ENCODE assay signal across 9 cellular contexts in the genomic region with DNA sequence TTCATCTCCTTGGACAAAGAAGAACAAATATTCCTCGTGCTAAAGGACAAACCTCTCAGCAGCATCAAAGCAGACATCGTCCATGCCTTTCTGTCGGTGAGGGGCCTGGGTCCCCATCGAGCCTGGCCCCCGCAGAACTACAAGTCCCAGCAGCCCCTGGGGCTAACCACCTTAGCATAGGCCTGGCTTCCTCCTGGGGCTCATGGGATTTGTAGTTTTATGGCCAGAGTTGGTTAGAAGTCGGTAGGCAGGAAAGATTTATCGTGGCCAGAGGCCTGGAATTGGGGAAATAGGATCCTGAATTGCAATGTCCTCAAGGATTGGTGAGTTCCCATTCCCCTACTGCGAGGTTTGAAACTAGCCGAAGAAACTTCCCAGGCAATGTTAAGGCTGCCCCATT. TPM values are rescaled to one million over a fixed set of nuclear protein-coding genes. Genes with fewer than 3 reads are reported as not detected.
DNase-seq lines count a peak whose midpoint lies in the region; ATAC-seq and TF ChIP-seq lines count a peak whose summit lies in the region.
"Had no signal": no experiment of that assay in that cellular context is flagged by ENCODE, and none has a peak within 500 bp of the region (broad histone marks: within the 10 kb centered on the region; RNA-seq: fewer than 3 reads in every experiment).

No MANE protein-coding gene starts in this region.

- peak; percentile 54 for ATAC-seq in left colon
- no peak for ATAC-seq in GM18498 (IDR thresholded peaks at IDR 0.05; ENCODE audit: unreplicated experiment)

- WGBS in thyroid gland, 2 donors, result 78 to 89% methylated on average over 9 of the region's 9 CpGs

- no peaks in the 10 kb centered on the region for H3K4me1 Mint-ChIP-seq in MCF 10A (ENCODE audit: insufficient read depth, unreplicated experiment)

- no TSS peak for BruUV-seq in MCF 10A (replicated peaks; lab: Mats Ljungman, UMichigan)

- H3K27me3 ChIP-seq in breast epithelium, result no peaks in the 10 kb centered on the region
- H3K27me3 ChIP-seq in thyroid gland, result no peaks in the 10 kb centered on the region

- H3K27ac ChIP-seq in breast epithelium (no peak overlapping the region), thyroid gland (no peak overlapping the region)
- H3K27ac ChIP-seq: SK-N-MC had no signal

- H3K4me3 Mint-ChIP-seq in MCF 10A (ENCODE audit: unreplicated experiment), result no peak overlapping the region

- TF ChIP-seq POLR2A in breast epithelium (IDR thresholded peaks at IDR 0.05) (no peak), thyroid gland (IDR thresholded peaks at IDR 0.05) (no peak)

- H3K4me1 ChIP-seq in breast epithelium (no peaks in the 10 kb centered on the region), thyroid gland (peaks cover 5 to 6% of the 10 kb centered on the region in 2 donors)

- H3K27me3 Mint-ChIP-seq in MCF 10A (ENCODE audit: insufficient read depth, unreplicated experiment), result no peaks in the 10 kb centered on the region

- TF ChIP-seq CTCF in MCF 10A (IDR thresholded peaks at IDR 0.05; ENCODE audit: unreplicated experiment) (no peak), breast epithelium (IDR thresholded peaks at IDR 0.05) (no peak), thyroid gland (IDR thresholded peaks at IDR 0.05) (no peak)

- H3K27ac Mint-ChIP-seq in MCF 10A (ENCODE audit: low read depth, unreplicated experiment), result no peak overlapping the region

- intact Hi-C loops in MCF 10A (cut with micrococcal nuclease), result no loop called here
- intact Hi-C loops in breast epithelium (cut with DNase I; ENCODE audit: low total_unique reads), result no loop called here
- intact Hi-C loops in left colon (cut with DNase I, micrococcal nuclease), result loop anchor here in 1 of 2 donors (10.0 kb wide), 1 partner anchor 69 kb away; a partner anchor contains a TSS
- intact Hi-C loops in thyroid gland (cut with DNase I), result loop anchor here (10.0 kb wide), 2 partner anchors 119 to 199 kb away; no protein-coding TSS in a partner anchor

- DNase-seq in MCF 10A (ENCODE audit: unreplicated experiment) (peak; percentile 46), breast epithelium (ENCODE audit: low spot score in 2 of 2) (no peak), OCI-M1 (lab: John Stamatoyannopoulos, UW) (peak; percentile 62), activated T-helper 1 cell treated with Interleukin-2 at 50 U/mL for 16 hours (ENCODE audit: low read depth) (peak; percentile 13), left colon (peak in 1 of 2 donors; percentile 45), superior temporal gyrus (ENCODE audit: extremely low spot score) (peak; percentile 22), thyroid gland (no peak)

- H3K36me3 ChIP-seq in breast epithelium, result no peaks in the 10 kb centered on the region
- H3K36me3 ChIP-seq in thyroid gland, result no peaks in the 10 kb centered on the region

- CTCF ChIA-PET in MCF 10A (lab: Yijun Ruan, JAX), result interaction anchor here (1.1 to 2.4 kb wide), 5 partner anchors 8 to 162 kb away, joined by 3 to 11 read pairs (median 3); a partner anchor contains a TSS

- H3K4me3 ChIP-seq in breast epithelium (no peak overlapping the region), thyroid gland (replicated peaks in 1 of 3) (no peak overlapping the region)
- H3K4me3 ChIP-seq: SK-N-MC had no signal

- H3K9me3 ChIP-seq in breast epithelium (no peaks in the 10 kb centered on the region), thyroid gland (no peaks in the 10 kb centered on the region)

- peaks cover 4% of the 10 kb centered on the region for H3K36me3 Mint-ChIP-seq in MCF 10A (ENCODE audit: insufficient read depth, unreplicated experiment)

- POLR2A ChIA-PET in MCF 10A (lab: Yijun Ruan, JAX), result interaction anchor here (0.7 to 1.4 kb wide), 4 partner anchors 28 to 81 kb away, joined by 3 to 6 read pairs (median 3); a partner anchor contains a TSS

- H3K9me3 Mint-ChIP-seq in MCF 10A (ENCODE audit: unreplicated experiment), result no peaks in the 10 kb centered on the region

RNA-seq across cellular contexts. Expression of a gene that starts 19.6 kb away (rescaled TPM):
- total RNA-seq in MCF 10A (2022) (not detected in 2 replicates), breast epithelium (10 to 100 TPM in 1 of 3 donors, 1 to 10 TPM in 2; 1.6 to 11.8 (median 3.1) TPM), left colon (10 to 100 TPM; 50.2 to 54.6 TPM), thyroid gland (1 to 10 TPM in 1 of 4 donors, not detected in 3; 1.3 TPM)

RNA-seq across cellular contexts. Expression of a gene that starts 21.7 kb away (rescaled TPM):
- total RNA-seq in MCF 10A (2022) (3.8 and 5.1 TPM in 2 replicates), breast epithelium (1 to 10 TPM in 2 of 3 donors, not detected in 1; 2.5 to 4.6 TPM), left colon (1 to 10 TPM in 1 of 2 donors, under 1 TPM in 1; 0.95 to 1.3 TPM), thyroid gland (1 to 10 TPM in 1 of 4 donors, under 1 TPM in 1, not detected in 2; 0.83 to 1.2 TPM)

RNA-seq across cellular contexts. Expression of a gene that starts 25.6 kb away (rescaled TPM):
- total RNA-seq in MCF 10A (2022), result 49.2 and 53.1 TPM in 2 replicates
- total RNA-seq in breast epithelium, result 10 to 100 TPM; 13.3 to 36.1 (median 32.6) TPM
- total RNA-seq in left colon, result 10 to 100 TPM; 28.4 to 35.2 TPM
- total RNA-seq in thyroid gland, result 10 to 100 TPM; 24.2 to 48.4 (median 31.2) TPM

RNA-seq across cellular contexts. Expression of a gene that starts 34.2 kb away (rescaled TPM):
- total RNA-seq in MCF 10A (2022), result 12.9 and 16.8 TPM in 2 replicates
- 10 to 100 TPM in 2 of 3 donors, 1 to 10 TPM in 1; 6.1 to 20.8 (median 18.4) TPM for total RNA-seq in breast epithelium
- total RNA-seq in left colon, result 10 to 100 TPM; 19.0 to 20.7 TPM
- 10 to 100 TPM in 3 of 4 donors, 1 to 10 TPM in 1; 7.5 to 22.0 (median 15.4) TPM for total RNA-seq in thyroid gland

RNA-seq across cellular contexts. Expression of a gene that starts 46.7 kb away (rescaled TPM):
- total RNA-seq in MCF 10A (2022) (70.6 and 78.9 TPM in 2 replicates), breast epithelium (10 to 100 TPM; 23.8 to 31.5 (median 28.2) TPM), left colon (10 to 100 TPM; 56.6 to 59.5 TPM), thyroid gland (10 to 100 TPM; 26.1 to 99.8 (median 54.2) TPM)

Comparison
In these comparisons a context has a peak if more than half of its experiments do, and no peak if none do; other contexts are left out.
1. DNase-seq: peak in MCF 10A (single experiment), OCI-M1 (single experiment), activated T-helper 1 cell treated with Interleukin-2 at 50 U/mL for 16 hours (single experiment) and superior temporal gyrus (single experiment); none in breast epithelium (0 of 2) and thyroid gland (0 of 2).